Comparison of ENCODE assay signal across 18 cellular contexts in the genomic region with DNA sequence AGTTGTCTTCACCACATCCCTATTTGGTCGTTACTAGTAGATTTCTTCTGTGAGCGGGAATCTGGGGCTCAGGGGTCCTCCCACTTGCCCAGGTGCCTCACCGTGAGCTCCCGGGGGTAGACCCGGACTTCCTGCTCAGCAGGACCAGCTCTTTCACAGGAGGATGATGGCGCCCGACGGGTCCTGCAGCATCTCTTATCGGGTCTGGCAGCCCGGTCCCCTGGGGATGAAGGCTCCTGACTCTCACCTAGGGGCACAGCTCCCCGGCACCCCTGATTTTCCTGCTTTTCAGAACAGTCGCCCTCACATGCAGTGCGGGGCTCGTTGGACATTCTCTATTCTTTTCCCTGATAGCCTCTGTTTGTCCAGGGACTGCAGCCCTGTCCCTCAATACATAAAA. TPM values are rescaled to one million over a fixed set of nuclear protein-coding genes. Genes with fewer than 3 reads are reported as not detected.
A peak's percentile ranks its signal among the peaks of the same experiment; 100 is the strongest.
DNase-seq lines count a peak whose midpoint lies in the region; ATAC-seq and TF ChIP-seq lines count a peak whose summit lies in the region.
"Had no signal": no experiment of that assay in that cellular context is flagged by ENCODE, and none has a peak within 500 bp of the region (broad histone marks: within the 10 kb centered on the region; RNA-seq: fewer than 3 reads in every experiment).

No MANE protein-coding gene starts in this region.

- no peak for ATAC-seq in Right ventricle myocardium inferior
- no peak for ATAC-seq in GM19328 (IDR thresholded peaks at IDR 0.05; ENCODE audit: unreplicated experiment)
- ATAC-seq: CD8-positive, alpha-beta T cell; GM12878; GM23338 had no signal

- POLR2A ChIA-PET in activated CD4-positive, alpha-beta memory T cell treated with anti-CD3 and anti-CD28 coated beads, Interleukin-2, amount 10 ng/mL, durations not matched to agents 7 days and 5 days (lab: Charles Lee) = no interaction called here

- peaks cover 2% of the 10 kb centered on the region for H3K27me3 Mint-ChIP-seq in activated CD4-positive, alpha-beta memory T cell treated with anti-CD3 and anti-CD28 coated beads, Interleukin-2, amount 10 ng/mL, durations not matched to agents 7 days and 5 days

- TF ChIP-seq CTCF in VCaP (conservative IDR thresholded peaks at IDR 0.05) = no peak

- no peak overlapping the region for H3K4me3 Mint-ChIP-seq in activated CD4-positive, alpha-beta memory T cell treated with anti-CD3 and anti-CD28 coated beads, Interleukin-2, amount 10 ng/mL, durations not matched to agents 7 days and 5 days
- H3K4me3 Mint-ChIP-seq: B cell; CD8-positive, alpha-beta T cell; GM23338; IgD-negative memory B cell had no signal

- H3K9me3 Mint-ChIP-seq in activated CD4-positive, alpha-beta memory T cell treated with anti-CD3 and anti-CD28 coated beads, Interleukin-2, amount 10 ng/mL, durations not matched to agents 7 days and 5 days = no peaks in the 10 kb centered on the region
- H3K9me3 Mint-ChIP-seq: CD8-positive, alpha-beta T cell; GM23338; IgD-negative memory B cell had no signal

- H3K36me3 Mint-ChIP-seq in activated CD4-positive, alpha-beta memory T cell treated with anti-CD3 and anti-CD28 coated beads, Interleukin-2, amount 10 ng/mL, durations not matched to agents 7 days and 5 days (ENCODE audit: low read depth) = no peaks in the 10 kb centered on the region
- H3K36me3 Mint-ChIP-seq: CD8-positive, alpha-beta T cell; IgD-negative memory B cell had no signal

- intact Hi-C loops in cardiac septum (cut with DNase I) (no loop called here), Right ventricle myocardium inferior (cut with DNase I) (no loop called here), posterior vena cava (cut with DNase I) (no loop called here)

- no peaks in the 10 kb centered on the region for H3K4me1 Mint-ChIP-seq in activated CD4-positive, alpha-beta memory T cell treated with anti-CD3 and anti-CD28 coated beads, Interleukin-2, amount 10 ng/mL, durations not matched to agents 7 days and 5 days
- H3K4me1 Mint-ChIP-seq: B cell, GM23338, IgD-negative memory B cell had no signal

- CTCF ChIA-PET in activated CD4-positive, alpha-beta memory T cell treated with anti-CD3 and anti-CD28 coated beads, Interleukin-2, amount 10 ng/mL, durations not matched to agents 7 days and 5 days (lab: Charles Lee) = no interaction called here

- no peak overlapping the region for H3K27ac Mint-ChIP-seq in activated CD4-positive, alpha-beta memory T cell treated with anti-CD3 and anti-CD28 coated beads, Interleukin-2, amount 10 ng/mL, durations not matched to agents 7 days and 5 days
- H3K27ac Mint-ChIP-seq: B cell; CD8-positive, alpha-beta T cell; GM23338; IgD-negative memory B cell had no signal

- DNase-seq in cardiac septum (ENCODE audit: low spot score) (peak; percentile 56), Right ventricle myocardium inferior (ENCODE audit: missing footprints) (no peak), posterior vena cava (ENCODE audit: low spot score) (peak; percentile 57), GM03348 (ENCODE audit: low spot score) (no peak)
- no peak for DNase-seq in activated CD4-positive, alpha-beta memory T cell treated with anti-CD3 and anti-CD28 coated beads, Interleukin-2, amount 10 ng/mL, durations not matched to agents 7 days and 5 days
- DNase-seq: 8988T; Calu3; CD8-positive, alpha-beta T cell; DMS79 treated with DMSO at 0.1 percent for 48 hours; GF-D8; HCEC 1CT had no signal

- peak overlapping the region; percentile 90 for H3K27ac ChIP-seq in VCaP
- H3K27ac ChIP-seq: BLaER1 treated with 17β-estradiol and CSF1 and Interleukin-3, amounts not matched to agents 10 nM and 100 nM had no signal

RNA-seq across cellular contexts. Expression of a gene that starts 33.0 kb away (rescaled TPM):
- total RNA-seq in cardiac septum (not detected), Right ventricle myocardium inferior (not detected), posterior vena cava (not detected)
- not detected for total RNA-seq in activated CD4-positive, alpha-beta memory T cell treated with anti-CD3 and anti-CD28 coated beads, Interleukin-2, amount 10 ng/mL, durations not matched to agents 7 days and 5 days
- total RNA-seq: B cell; CD8-positive, alpha-beta T cell; GM12878; GM23338 had no signal

Comparison
In these comparisons a context has a peak if more than half of its experiments do, and no peak if none do; other contexts are left out.
1. DNase-seq: peak in cardiac septum (single experiment) and posterior vena cava (single experiment); none in Right ventricle myocardium inferior (single experiment), GM03348 (single experiment) and activated CD4-positive, alpha-beta memory T cell treated with anti-CD3 and anti-CD28 coated beads, Interleukin-2, amount 10 ng/mL, durations not matched to agents 7 days and 5 days (single experiment).